20 cellular contexts compared by ENCODE assay signal in the genomic region with DNA sequence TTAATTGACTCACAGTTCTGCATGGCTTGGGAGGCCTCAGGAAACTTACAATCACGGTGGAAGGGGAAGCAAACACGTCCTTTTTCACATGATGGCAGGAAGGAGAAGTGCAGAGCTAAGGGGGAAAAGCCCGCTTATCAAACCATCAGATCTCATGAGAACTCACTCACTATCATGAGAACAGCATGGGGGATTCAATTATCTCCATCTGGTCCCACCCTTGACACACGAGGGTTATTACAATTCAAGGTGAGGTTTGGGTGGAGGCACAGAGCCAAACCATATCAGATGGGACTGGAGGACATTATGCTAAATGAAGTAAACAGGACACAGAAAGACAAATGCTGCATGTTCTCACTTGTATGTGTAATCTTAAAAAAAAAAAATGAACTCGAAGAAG.
"Had no signal": no experiment of that assay in that cellular context is flagged by ENCODE, and none has a peak within 500 bp of the region (broad histone marks: within the 10 kb centered on the region; RNA-seq: fewer than 3 reads in every experiment).

No MANE protein-coding gene starts in this region.

- H3K36me3 Mint-ChIP-seq: naive B cell; stimulated activated memory B cell treated with anti-CD40 and anti-IgM and Interleukin-4, amounts not matched to agents 10 μg/mL and 1 μg/mL and 100 μg/mL, for 72 hours had no signal

- H3K4me3 Mint-ChIP-seq: naive B cell; nephron; stimulated activated memory B cell treated with anti-CD40 and anti-IgM and Interleukin-4, amounts not matched to agents 10 μg/mL and 1 μg/mL and 100 μg/mL, for 72 hours; stimulated activated naive CD8-positive, alpha-beta T cell treated with anti-CD3 and anti-CD28 coated beads, Interleukin-15, Interleukin-2, amounts not matched to agents 100 ng/mL and 50 ng/mL, for 24 hours had no signal

- H3K4me3 ChIP-seq: heart left ventricle, lung, psoas muscle, spleen, tibial artery, upper lobe of left lung, uterus had no signal

- H3K27ac Mint-ChIP-seq: nephron; stimulated activated memory B cell treated with anti-CD40 and anti-IgM and Interleukin-4, amounts not matched to agents 10 μg/mL and 1 μg/mL and 100 μg/mL, for 72 hours; stimulated activated naive CD8-positive, alpha-beta T cell treated with anti-CD3 and anti-CD28 coated beads, Interleukin-15, Interleukin-2, amounts not matched to agents 100 ng/mL and 50 ng/mL, for 24 hours had no signal

- H3K9me3 Mint-ChIP-seq: stimulated activated memory B cell treated with anti-CD40 and anti-IgM and Interleukin-4, amounts not matched to agents 10 μg/mL and 1 μg/mL and 100 μg/mL, for 72 hours; stimulated activated naive CD8-positive, alpha-beta T cell treated with anti-CD3 and anti-CD28 coated beads, Interleukin-15, Interleukin-2, amounts not matched to agents 100 ng/mL and 50 ng/mL, for 24 hours had no signal

- DNase-seq: effector CD4-positive, alpha-beta T cell; heart left ventricle; hippocampal formation; left colon; left ventricle myocardium superior; mesenchymal stem cell; naive B cell; psoas muscle; retina; spleen; stimulated activated CD4-positive, alpha-beta T cell treated with anti-CD3 and anti-CD28 coated beads, Interleukin-15, amount 100 ng/mL, for 24 hours; stimulated activated CD4-positive, alpha-beta T cell treated with anti-CD3 and anti-CD28 coated beads, Interleukin-1b, Interleukin-23, amount 100 ng/mL, for 48 hours; stimulated activated CD4-positive, alpha-beta T cell treated with anti-CD3 and anti-CD28 coated beads, Interleukin-4, amount 100 ng/mL, for 24 hours; tibial artery; upper lobe of left lung; uterus had no signal

- H3K4me1 Mint-ChIP-seq: naive B cell; stimulated activated memory B cell treated with anti-CD40 and anti-IgM and Interleukin-4, amounts not matched to agents 10 μg/mL and 1 μg/mL and 100 μg/mL, for 72 hours had no signal
